Comparison of ENCODE assay signal across 8 cellular contexts in the genomic region with DNA sequence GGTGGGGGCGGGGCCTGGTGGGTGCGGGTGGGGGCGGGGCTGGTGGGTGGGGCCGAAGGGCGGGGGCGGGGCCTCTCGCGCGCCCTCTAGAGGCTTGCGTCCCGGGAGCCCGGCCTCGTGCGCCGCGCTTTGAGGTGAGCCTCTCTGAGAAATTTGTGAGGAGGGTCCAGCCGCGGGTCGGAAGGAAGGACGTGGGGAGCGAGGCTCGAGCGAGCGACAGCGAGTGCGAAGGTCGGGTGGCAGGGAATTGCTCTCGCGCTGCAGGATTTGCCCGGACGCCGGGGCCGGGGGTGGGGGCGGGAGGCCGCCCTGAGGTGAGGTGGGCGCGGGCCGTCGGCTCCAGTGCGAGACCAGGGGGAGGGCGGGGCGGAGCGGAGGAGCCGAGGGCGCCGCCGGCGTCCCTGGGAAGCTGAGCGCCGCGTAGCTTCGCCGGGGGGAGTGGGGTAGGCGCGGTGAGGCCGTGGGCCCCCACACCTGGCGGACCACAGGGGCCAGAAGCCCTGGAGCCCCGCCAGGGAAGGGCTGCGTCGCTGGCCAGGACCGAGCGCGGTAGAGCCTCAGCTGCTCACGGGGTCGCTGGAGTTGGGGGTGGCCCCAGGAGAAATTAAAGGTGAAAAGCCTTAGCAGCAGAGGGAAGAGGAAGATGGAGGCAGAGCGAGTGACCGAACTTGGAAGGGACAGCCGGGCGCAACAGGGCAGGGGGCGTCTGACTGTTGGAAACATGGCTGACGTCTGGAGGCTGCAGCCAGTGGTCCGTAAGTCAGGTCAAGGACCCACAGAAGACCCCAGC. TPM values are rescaled to one million over a fixed set of nuclear protein-coding genes. Genes with fewer than 3 reads are reported as not detected.
DNase-seq lines count a peak whose midpoint lies in the region; ATAC-seq, FAIRE-seq and TF ChIP-seq lines count a peak whose summit lies in the region.

No MANE protein-coding gene starts in this region.

- no peak overlapping the region for H3K27ac ChIP-seq in H1 (ENCODE audit: low read depth, low read length)

- ATAC-seq in HG03460 (IDR thresholded peaks at IDR 0.05; ENCODE audit: unreplicated experiment) = peak; percentile 23
- ATAC-seq in naive B cell (ENCODE audit: low read depth in 2 of 2) = peak; percentile 27 to 38

- H3K27me3 Mint-ChIP-seq in Calu3 (ENCODE audit: unreplicated experiment) = no peaks in the 10 kb centered on the region
- no peaks in the 10 kb centered on the region for H3K27me3 Mint-ChIP-seq in naive B cell

- WGBS in H1 (ENCODE audit: extremely low coverage in 1 of 2, insufficient coverage in 1 of 2, insufficient read length in 1 of 2, insufficient replicate concordance in 2 of 2, low coverage in 1 of 2, low lambda C conversion rate in 2 of 2, missing lambda C conversion rate in 1 of 2), 2 experiments = 17% methylated on average over 36 of the region's 72 CpGs; no CpG with 5 or more reads in 1 of the 2 experiments

- H3K36me3 ChIP-seq in H1 (ENCODE audit: control insufficient read depth in 2 of 4, insufficient read depth in 4 of 4, low read length in 3 of 4) = peaks cover 4 to 49% (median 26%) of the 10 kb centered on the region in 4 experiments; a peak in 7 of 8 replicates

- TF ChIP-seq POLR2A in H1 (IDR thresholded peaks at IDR 0.05; ENCODE audit: control extremely low read depth in 1 of 2, low read depth in 2 of 2, low read length in 2 of 2) = no peak; a peak in 1 of 3 replicates

- no peak overlapping the region; the same call in 1 of the 2 replicates for H2BK15ac ChIP-seq in H1 (ENCODE audit: low read length)

- H3K79me2 ChIP-seq in H1 (ENCODE audit: control insufficient read depth in 1 of 2, insufficient read depth in 2 of 2, low read length in 2 of 2) = peaks cover 14 to 37% of the 10 kb centered on the region in 2 experiments; a peak in 3 of 4 replicates

- peaks cover 3 to 12% (median 6%) of the 10 kb centered on the region in 4 experiments for H3K4me1 ChIP-seq in H1 (replicated peaks in 1 of 4; ENCODE audit: control insufficient read depth in 3 of 4, insufficient read depth in 4 of 4, low read length in 3 of 4)

- no peak for TF ChIP-seq RAD21 in H1 (IDR thresholded peaks at IDR 0.05 in 1 of 2, conservative IDR thresholded peaks at IDR 0.05 in 1 of 2; ENCODE audit: low read depth in 2 of 2, low read length in 2 of 2)

- H3K4me3 Mint-ChIP-seq in Calu3 (ENCODE audit: low read depth, unreplicated experiment) (peak overlapping the region; percentile 83), naive B cell (peak overlapping the region; percentile 82 to 99 (median 96))

- peak overlapping the region; percentile 83 for H2BK5ac ChIP-seq in H1 (ENCODE audit: low read depth, low read length)

- no peak overlapping the region for H3K4ac ChIP-seq in H1 (replicated peaks; ENCODE audit: insufficient read length, low read depth, low read length)

- H3K4me2 ChIP-seq in H1 (ENCODE audit: insufficient read depth in 1 of 2, low read depth in 2 of 2, low read length in 2 of 2) = peak overlapping the region; percentile 81 to 92

- peak overlapping the region; percentile 93 for H4K8ac ChIP-seq in H1 (ENCODE audit: extremely low read depth, insufficient read depth, low read length)

- no TSS peak for BruUV-seq in Calu3 (replicated peaks; lab: Mats Ljungman, UMichigan)

- peaks cover 26% of the 10 kb centered on the region for H3K4me1 Mint-ChIP-seq in Calu3 (ENCODE audit: low read depth, unreplicated experiment)
- H3K4me1 Mint-ChIP-seq in naive B cell = peaks cover 30 to 46% (median 37%) of the 10 kb centered on the region in 3 donors

- H3K9ac ChIP-seq in H1 (replicated peaks in 1 of 4; ENCODE audit: extremely low read depth in 1 of 4, low read depth in 3 of 4, low read length in 3 of 4) = peak overlapping the region; percentile 56 to 84 (median 64); a peak in 6 of 7 replicates

- H3K36me3 Mint-ChIP-seq in Calu3 (ENCODE audit: insufficient read depth, unreplicated experiment) (peaks cover 51% of the 10 kb centered on the region), naive B cell (peaks cover 0 to 3% of the 10 kb centered on the region in 2 donors)

- 0 out of 2 replicates have a peak overlapping the region, but pooled peaks have one; percentile 84 for H2BK12ac ChIP-seq in H1 (ENCODE audit: low read depth, low read length)

- H3K23ac ChIP-seq in H1 (ENCODE audit: insufficient read length) = no peak overlapping the region

- peak overlapping the region; percentile 48 to 72 (median 58) for H3K4me3 ChIP-seq in H1 (ENCODE audit: extremely low read depth in 1 of 4, insufficient read depth in 2 of 4, low read depth in 3 of 4, low read length in 4 of 4)

- no peak overlapping the region for H2AFZ ChIP-seq in H1 (ENCODE audit: low read length)

- H3K9me3 Mint-ChIP-seq in Calu3 (ENCODE audit: low read depth, unreplicated experiment) (no peaks in the 10 kb centered on the region), naive B cell (no peaks in the 10 kb centered on the region)

- H4K91ac ChIP-seq in H1 (replicated peaks; ENCODE audit: insufficient read length, low read length) = no peak overlapping the region

- H3K79me1 ChIP-seq in H1 (ENCODE audit: low read depth, low read length) = peaks cover 11% of the 10 kb centered on the region; the same call in 1 of the 2 replicates

- DNase-seq in Calu3 (no peak), GM19239 (ENCODE audit: insufficient read length, low spot score) (peak; percentile 42), SHP77 treated with DMSO at 0.1 percent for 48 hours (lab: John Stamatoyannopoulos, UW) (peak; percentile 13), H1 (ENCODE audit: low read depth in 1 of 2, low spot score in 2 of 2) (peak in 1 of 2 experiments; percentile 10), naive B cell (no peak), DMS114 treated with DMSO at 0.1 percent for 48 hours (lab: John Stamatoyannopoulos, UW; ENCODE audit: unreplicated experiment) (no peak)
- DNase-seq in stimulated activated CD4-positive, alpha-beta T cell treated with anti-CD3 and anti-CD28 coated beads, Interleukin-1b, Interleukin-23, amount 100 ng/mL, for 48 hours = no peak

- POLR2A ChIA-PET in H1 (lab: Charles Lee; ENCODE audit: partially characterized antibody) = interaction anchor here (1.0 to 2.2 kb wide), 6 partner anchors 11 to 229 kb away, joined by 3 to 8 read pairs (median 4); no protein-coding TSS in a partner anchor

- intact Hi-C loops in Calu3 (cut with micrococcal nuclease; ENCODE audit: unreplicated experiment) = loop anchor here (10.0 kb wide), 1 partner anchor 85 kb away; no protein-coding TSS in a partner anchor

- FAIRE-seq in GM19239 (lab: Jason Lieb, UNC) (no peak), H1 (lab: Jason Lieb, UNC) (no peak)

- H3K56ac ChIP-seq in H1 (replicated peaks; ENCODE audit: insufficient read length, low read depth, low read length) = peak overlapping the region; percentile 39

- H3K27ac Mint-ChIP-seq in Calu3 (ENCODE audit: unreplicated experiment) (peak overlapping the region; percentile 85), naive B cell (peak overlapping the region; percentile 84 to 99 (median 91))

- no peak overlapping the region for H4K5ac ChIP-seq in H1 (ENCODE audit: insufficient read length, low read depth, low read length)

- TF ChIP-seq EP300 in H1 (IDR thresholded peaks at IDR 0.05; ENCODE audit: borderline replicate concordance in 1 of 2, low read depth in 2 of 2, low read length in 2 of 2) = no peak

- peaks cover 22 to 35% of the 10 kb centered on the region in 2 experiments; a peak in 3 of 4 replicates for H3K9me3 ChIP-seq in H1 (ENCODE audit: insufficient read depth in 2 of 2, low read depth in 1 of 2, low read length in 1 of 2)

- H4K20me1 ChIP-seq in H1 (replicated peaks in 1 of 2; ENCODE audit: control insufficient read depth in 1 of 2, insufficient read depth in 2 of 2, low read length in 2 of 2) = peaks cover 0 to 11% of the 10 kb centered on the region in 2 experiments

- CTCF ChIA-PET in Calu3 (lab: Charles Lee) = no interaction called here
- CTCF ChIA-PET in H1 (lab: Charles Lee; ENCODE audit: partially characterized antibody) = interaction anchor here (0.6 to 1.5 kb wide), 4 partner anchors 8 to 24 kb away, joined by 3 to 4 read pairs (median 4); no protein-coding TSS in a partner anchor

- no peak overlapping the region for H2AK5ac ChIP-seq in H1 (ENCODE audit: low read depth, low read length)

- H2BK20ac ChIP-seq in H1 (ENCODE audit: low read length) = no peak overlapping the region

- peaks cover 0 to 4% (median 0%) of the 10 kb centered on the region in 4 experiments; a peak in 2 of 7 replicates for H3K27me3 ChIP-seq in H1 (replicated peaks in 1 of 4; ENCODE audit: control insufficient read depth in 3 of 4, extremely low read depth in 1 of 4, insufficient read depth in 3 of 4, low read length in 3 of 4)

- H3K14ac ChIP-seq in H1 (ENCODE audit: insufficient read length) = no peak overlapping the region

- peaks cover 7% of the 10 kb centered on the region; the same call in 1 of the 2 replicates for H3K23me2 ChIP-seq in H1 (ENCODE audit: low read depth, low read length)

- no peak overlapping the region for H2BK120ac ChIP-seq in H1 (replicated peaks; ENCODE audit: low read depth, low read length)

- peak overlapping the region; percentile 95 for H3K18ac ChIP-seq in H1 (ENCODE audit: extremely low read depth, low read length)

- TF ChIP-seq CTCF in Calu3 (IDR thresholded peaks at IDR 0.05; ENCODE audit: unreplicated experiment) = peak; percentile 34
- TF ChIP-seq CTCF in H1 (IDR thresholded peaks at IDR 0.05; ENCODE audit: control extremely low read depth in 1 of 3, insufficient read depth in 1 of 3, low read depth in 1 of 3, low read length in 3 of 3) = peak in 2 of 3 experiments; percentile 38 to 41; a peak in 3 of 4 replicates

RNA-seq across cellular contexts. Expression of a gene that starts 0.8 kb away (rescaled TPM):
- total RNA-seq in Calu3 (2022) = 53.3 and 55.1 TPM in 2 replicates
- total RNA-seq in H1 (2021; fragmentation: NEBNext Ultra II Directional; extraction: Animal tissue kit (Norgen Biotek cat#: 25700)) = 96.1 and 102 TPM in 2 replicates
- polyA plus RNA-seq in H1 (2011; rRNA removed) (123 and 139 TPM in 2 replicates), naive B cell (ENCODE audit: low read depth in 6 of 6) (10 to 100 TPM in 2 of 6 donors, 1 to 10 TPM in 4; 6.4 to 10.5 (median 8.9) TPM)
- polyA plus RNA-seq in H1 (2011; cell fraction: cytosol; rRNA removed) = 103 TPM
- polyA plus RNA-seq in H1 (2011; cell fraction: nucleus; rRNA removed) = 268 TPM
- 69.5 to 87.3 TPM (median 75.9 TPM) in 4 replicates for polyA plus RNA-seq in H1 (2012, experiment 1 of 2)
- 71.3 TPM for polyA plus RNA-seq in H1 (2012, experiment 2 of 2)
- 69.2 TPM for polyA plus RNA-seq in H1 (2013, experiment 1 of 2)
- polyA plus RNA-seq in H1 (2013, experiment 2 of 2) = 66.2 TPM
- polyA minus RNA-seq in H1 (2011; rRNA and poly(A)+ RNA removed) = 177 and 193 TPM in 2 replicates
- polyA minus RNA-seq in H1 (2011; cell fraction: cytosol; rRNA and poly(A)+ RNA removed) = 56.7 TPM
- polyA minus RNA-seq in H1 (2011; cell fraction: nucleus; rRNA and poly(A)+ RNA removed) = 69.8 TPM

RNA-seq across cellular contexts. Expression of a gene that starts 45.1 kb away (rescaled TPM):
- total RNA-seq in Calu3 (2022) = 4.4 and 5.5 TPM in 2 replicates
- total RNA-seq in H1 (2021; fragmentation: NEBNext Ultra II Directional; extraction: Animal tissue kit (Norgen Biotek cat#: 25700)) = 49.4 and 50.0 TPM in 2 replicates
- polyA plus RNA-seq in H1 (2011; rRNA removed) (24.9 and 44.8 TPM in 2 replicates), naive B cell (ENCODE audit: low read depth in 6 of 6) (10 to 100 TPM in 4 of 6 donors, 1 to 10 TPM in 2; 4.8 to 13.5 (median 10.7) TPM)
- polyA plus RNA-seq in H1 (2011; cell fraction: cytosol; rRNA removed) = 16.4 TPM
- polyA plus RNA-seq in H1 (2011; cell fraction: nucleus; rRNA removed) = 43.3 TPM
- polyA plus RNA-seq in H1 (2012, experiment 1 of 2) = 38.0 to 56.9 TPM (median 53.3 TPM) in 4 replicates
- 50.4 TPM for polyA plus RNA-seq in H1 (2012, experiment 2 of 2)
- polyA plus RNA-seq in H1 (2013, experiment 1 of 2) = 48.1 TPM
- polyA plus RNA-seq in H1 (2013, experiment 2 of 2) = 48.0 TPM
- polyA minus RNA-seq in H1 (2011; rRNA and poly(A)+ RNA removed) = 6.2 and 7.1 TPM in 2 replicates
- 30.3 TPM for polyA minus RNA-seq in H1 (2011; cell fraction: cytosol; rRNA and poly(A)+ RNA removed)
- polyA minus RNA-seq in H1 (2011; cell fraction: nucleus; rRNA and poly(A)+ RNA removed) = 21.2 TPM

RNA-seq across cellular contexts. Expression of a gene that starts 56.1 kb away (rescaled TPM):
- 64.1 and 66.5 TPM in 2 replicates for total RNA-seq in Calu3 (2022)
- total RNA-seq in H1 (2021; fragmentation: NEBNext Ultra II Directional; extraction: Animal tissue kit (Norgen Biotek cat#: 25700)) = 119 and 124 TPM in 2 replicates
- 37.2 and 65.4 TPM in 2 replicates for polyA plus RNA-seq in H1 (2011; rRNA removed)
- polyA plus RNA-seq in H1 (2011; cell fraction: cytosol; rRNA removed) = 47.1 TPM
- polyA plus RNA-seq in H1 (2011; cell fraction: nucleus; rRNA removed) = 88.7 TPM
- 67.6 to 78.6 TPM (median 75.2 TPM) in 4 replicates for polyA plus RNA-seq in H1 (2012, experiment 1 of 2)
- polyA plus RNA-seq in H1 (2012, experiment 2 of 2) = 27.6 TPM
- polyA plus RNA-seq in H1 (2013, experiment 1 of 2) = 51.2 TPM
- 47.8 TPM for polyA plus RNA-seq in H1 (2013, experiment 2 of 2)
- polyA minus RNA-seq in H1 (2011; rRNA and poly(A)+ RNA removed) = 87.3 and 109 TPM in 2 replicates
- 80.6 TPM for polyA minus RNA-seq in H1 (2011; cell fraction: cytosol; rRNA and poly(A)+ RNA removed)
- 130 TPM for polyA minus RNA-seq in H1 (2011; cell fraction: nucleus; rRNA and poly(A)+ RNA removed)
- 10 to 100 TPM; 16.3 to 57.9 (median 38.9) TPM for polyA plus RNA-seq in naive B cell (ENCODE audit: low read depth in 6 of 6)

RNA-seq across cellular contexts. Expression of a gene that starts 56.8 kb away (rescaled TPM):
- 10.4 and 11.3 TPM in 2 replicates for total RNA-seq in Calu3 (2022)
- 26.6 and 26.9 TPM in 2 replicates for total RNA-seq in H1 (2021; fragmentation: NEBNext Ultra II Directional; extraction: Animal tissue kit (Norgen Biotek cat#: 25700))
- polyA plus RNA-seq in H1 (2011; rRNA removed) = 23.7 and 31.9 TPM in 2 replicates
- 32.7 TPM for polyA plus RNA-seq in H1 (2011; cell fraction: cytosol; rRNA removed)
- 12.1 TPM for polyA plus RNA-seq in H1 (2011; cell fraction: nucleus; rRNA removed)
- 28.6 to 46.1 TPM (median 29.9 TPM) in 4 replicates for polyA plus RNA-seq in H1 (2012, experiment 1 of 2)
- polyA plus RNA-seq in H1 (2012, experiment 2 of 2) = 36.9 TPM
- 23.5 TPM for polyA plus RNA-seq in H1 (2013, experiment 1 of 2)
- polyA plus RNA-seq in H1 (2013, experiment 2 of 2) = 21.8 TPM
- polyA minus RNA-seq in H1 (2011; rRNA and poly(A)+ RNA removed) = 19.1 and 20.3 TPM in 2 replicates
- polyA minus RNA-seq in H1 (2011; cell fraction: cytosol; rRNA and poly(A)+ RNA removed) = 16.4 TPM
- 12.5 TPM for polyA minus RNA-seq in H1 (2011; cell fraction: nucleus; rRNA and poly(A)+ RNA removed)
- 10 to 100 TPM; 14.1 to 25.5 (median 20.5) TPM for polyA plus RNA-seq in naive B cell (ENCODE audit: low read depth in 6 of 6)

Comparison
In these comparisons a context has a peak if more than half of its experiments do, and no peak if none do; other contexts are left out.
1. DNase-seq: peak in GM19239 (single experiment) and SHP77 treated with DMSO at 0.1 percent for 48 hours (single experiment); none in Calu3 (single experiment), naive B cell (single experiment), DMS114 treated with DMSO at 0.1 percent for 48 hours (single experiment) and stimulated activated CD4-positive, alpha-beta T cell treated with anti-CD3 and anti-CD28 coated beads, Interleukin-1b, Interleukin-23, amount 100 ng/mL, for 48 hours (single experiment).